ENCODE assay signal across 11 cellular contexts in the genomic region with DNA sequence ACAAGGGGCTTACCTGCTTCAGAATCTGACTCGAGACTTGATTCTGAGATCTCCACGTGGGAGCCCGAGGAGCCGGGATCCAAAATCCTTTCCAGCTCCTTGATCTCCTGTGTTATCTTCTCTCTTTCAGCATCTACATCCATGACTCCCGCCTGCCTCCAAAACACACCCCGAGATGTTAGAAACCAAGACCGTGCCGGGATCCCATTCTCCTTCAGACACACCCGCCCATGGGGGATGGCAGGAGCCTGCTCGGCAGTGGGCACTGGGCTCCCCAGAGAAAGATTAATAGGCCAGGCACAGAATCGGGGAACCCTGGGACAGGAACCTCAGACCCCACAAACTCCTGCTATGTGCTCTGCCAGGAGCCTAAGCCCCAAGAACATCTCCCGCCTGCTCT. TPM values are rescaled to one million over a fixed set of nuclear protein-coding genes. Genes with fewer than 3 reads are reported as not detected.
A peak's percentile ranks its signal among the peaks of the same experiment; 100 is the strongest.
DNase-seq lines count a peak whose midpoint lies in the region; ATAC-seq and TF ChIP-seq lines count a peak whose summit lies in the region.
"Had no signal": no experiment of that assay in that cellular context is flagged by ENCODE, and none has a peak within 500 bp of the region (broad histone marks: within the 10 kb centered on the region; RNA-seq: fewer than 3 reads in every experiment).

No MANE protein-coding gene starts in this region.

- peaks cover 43% of the 10 kb centered on the region for H3K36me3 ChIP-seq in SK-N-MC (ENCODE audit: insufficient read depth, low read length)
- peaks cover 54% of the 10 kb centered on the region for H3K36me3 ChIP-seq in WERI-Rb-1

- H3K27me3 Mint-ChIP-seq in activated T-cell treated with anti-CD3 and anti-CD28 coated beads, Interleukin-2, amount 50 U/mL, for 72 hours (ENCODE audit: low read depth), result no peaks in the 10 kb centered on the region
- peaks cover 10% of the 10 kb centered on the region for H3K27me3 Mint-ChIP-seq in glutamatergic neuron (ENCODE audit: unreplicated experiment)
- no peaks in the 10 kb centered on the region for H3K27me3 Mint-ChIP-seq in stimulated activated naive B cell treated with anti-CD40 and anti-IgM and Interleukin-4, amounts not matched to agents 10 μg/mL and 1 μg/mL and 100 μg/mL, for 72 hours

- no peak for ATAC-seq in activated T-cell treated with anti-CD3 and anti-CD28 coated beads, Interleukin-2, amount 50 U/mL, for 72 hours (replicated peaks in 1 of 2)
- ATAC-seq in stimulated activated naive B cell treated with anti-CD40 and anti-IgM and Interleukin-4, amounts not matched to agents 10 μg/mL and 1 μg/mL and 100 μg/mL, for 72 hours (replicated peaks), result no peak
- ATAC-seq in HG03095 (IDR thresholded peaks at IDR 0.05; ENCODE audit: unreplicated experiment), result no peak

- peak overlapping the region; percentile 92; the same call in 1 of the 2 replicates for H3K4me3 ChIP-seq in SK-N-MC
- H3K4me3 ChIP-seq in WERI-Rb-1 (ENCODE audit: low read depth, low read length), result no peak overlapping the region
- H3K4me3 ChIP-seq: lung had no signal

- no peak overlapping the region for H3K27ac Mint-ChIP-seq in activated T-cell treated with anti-CD3 and anti-CD28 coated beads, Interleukin-2, amount 50 U/mL, for 72 hours
- peak overlapping the region; percentile 1 for H3K27ac Mint-ChIP-seq in glutamatergic neuron (ENCODE audit: unreplicated experiment)
- H3K27ac Mint-ChIP-seq in stimulated activated naive B cell treated with anti-CD40 and anti-IgM and Interleukin-4, amounts not matched to agents 10 μg/mL and 1 μg/mL and 100 μg/mL, for 72 hours, result peak overlapping the region; percentile 97

- H3K9me3 ChIP-seq in SK-N-MC (ENCODE audit: low read depth, low read length), result no peaks in the 10 kb centered on the region
- no peaks in the 10 kb centered on the region for H3K9me3 ChIP-seq in WERI-Rb-1 (ENCODE audit: severe bottlenecking)

- no peak for DNase-seq in activated T-cell treated with anti-CD3 and anti-CD28 coated beads, Interleukin-2, amount 50 U/mL, for 72 hours
- DNase-seq in activated T-cell treated with anti-CD3 and anti-CD28 coated beads for 4 hours (no peak), SK-N-MC (ENCODE audit: low read depth, low spot score) (no peak), glutamatergic neuron (no peak), WERI-Rb-1 (no peak), DMS 273 (lab: John Stamatoyannopoulos, UW; ENCODE audit: unreplicated experiment) (no peak)
- no peak for DNase-seq in stimulated activated naive B cell treated with anti-CD40 and anti-IgM and Interleukin-4, amounts not matched to agents 10 μg/mL and 1 μg/mL and 100 μg/mL, for 72 hours
- DNase-seq: SHP77, small intestine had no signal

- H3K27me3 ChIP-seq in WERI-Rb-1 (ENCODE audit: insufficient read depth, low read depth, severe bottlenecking), result no peaks in the 10 kb centered on the region

- no peaks in the 10 kb centered on the region for H3K9me3 Mint-ChIP-seq in activated T-cell treated with anti-CD3 and anti-CD28 coated beads, Interleukin-2, amount 50 U/mL, for 72 hours
- peaks cover 5% of the 10 kb centered on the region for H3K9me3 Mint-ChIP-seq in glutamatergic neuron (ENCODE audit: unreplicated experiment)
- H3K9me3 Mint-ChIP-seq in stimulated activated naive B cell treated with anti-CD40 and anti-IgM and Interleukin-4, amounts not matched to agents 10 μg/mL and 1 μg/mL and 100 μg/mL, for 72 hours, result no peaks in the 10 kb centered on the region

- H3K27ac ChIP-seq in SK-N-MC, result no peak overlapping the region
- no peak overlapping the region for H3K27ac ChIP-seq in WERI-Rb-1

- peaks cover 32% of the 10 kb centered on the region for H3K4me1 Mint-ChIP-seq in activated T-cell treated with anti-CD3 and anti-CD28 coated beads, Interleukin-2, amount 50 U/mL, for 72 hours (ENCODE audit: low read depth)
- H3K4me1 Mint-ChIP-seq in glutamatergic neuron (ENCODE audit: low read depth, unreplicated experiment), result peaks cover 3% of the 10 kb centered on the region
- H3K4me1 Mint-ChIP-seq in stimulated activated naive B cell treated with anti-CD40 and anti-IgM and Interleukin-4, amounts not matched to agents 10 μg/mL and 1 μg/mL and 100 μg/mL, for 72 hours, result peaks cover 26 to 44% of the 10 kb centered on the region in 2 donors

- H3K9ac ChIP-seq in SK-N-MC (ENCODE audit: insufficient read length), result no peak overlapping the region

- peaks cover 4 to 13% of the 10 kb centered on the region in 2 donors for H3K36me3 Mint-ChIP-seq in activated T-cell treated with anti-CD3 and anti-CD28 coated beads, Interleukin-2, amount 50 U/mL, for 72 hours (ENCODE audit: insufficient read depth in 2 of 2)
- H3K36me3 Mint-ChIP-seq in glutamatergic neuron (ENCODE audit: unreplicated experiment), result no peaks in the 10 kb centered on the region
- peaks cover 32 to 70% of the 10 kb centered on the region in 2 donors for H3K36me3 Mint-ChIP-seq in stimulated activated naive B cell treated with anti-CD40 and anti-IgM and Interleukin-4, amounts not matched to agents 10 μg/mL and 1 μg/mL and 100 μg/mL, for 72 hours

- H3K4me3 Mint-ChIP-seq in activated T-cell treated with anti-CD3 and anti-CD28 coated beads, Interleukin-2, amount 50 U/mL, for 72 hours, result peak overlapping the region; percentile 90 to 93
- H3K4me3 Mint-ChIP-seq in glutamatergic neuron (ENCODE audit: unreplicated experiment), result peak overlapping the region; percentile 91
- H3K4me3 Mint-ChIP-seq in stimulated activated naive B cell treated with anti-CD40 and anti-IgM and Interleukin-4, amounts not matched to agents 10 μg/mL and 1 μg/mL and 100 μg/mL, for 72 hours, result peak overlapping the region; percentile 93 to 95

- no peak for TF ChIP-seq CTCF in glutamatergic neuron (IDR thresholded peaks at IDR 0.05; ENCODE audit: partially characterized antibody, unreplicated experiment)
- TF ChIP-seq CTCF in WERI-Rb-1 (IDR thresholded peaks at IDR 0.05; ENCODE audit: low read depth, low read length), result no peak

RNA-seq across cellular contexts. Expression of a gene that starts 1.7 kb away (rescaled TPM):
- 10 to 100 TPM; 10.9 to 14.3 TPM for total RNA-seq in activated T-cell treated with anti-CD3 and anti-CD28 coated beads, Interleukin-2, amount 50 U/mL, for 72 hours
- total RNA-seq in glutamatergic neuron (ENCODE audit: unreplicated experiment), result 22.9 TPM

RNA-seq across cellular contexts. Expression of a gene that starts 12.1 kb away (rescaled TPM):
- 10 to 100 TPM; 47.2 to 70.6 TPM for total RNA-seq in activated T-cell treated with anti-CD3 and anti-CD28 coated beads, Interleukin-2, amount 50 U/mL, for 72 hours
- total RNA-seq in glutamatergic neuron (ENCODE audit: unreplicated experiment), result 61.2 TPM

RNA-seq across cellular contexts. Expression of a gene that starts 12.2 kb away (rescaled TPM):
- total RNA-seq in activated T-cell treated with anti-CD3 and anti-CD28 coated beads, Interleukin-2, amount 50 U/mL, for 72 hours, result 10 to 100 TPM; 61.9 to 62.7 TPM
- 69.0 TPM for total RNA-seq in glutamatergic neuron (ENCODE audit: unreplicated experiment)

RNA-seq across cellular contexts. Expression of a gene that starts 24.8 kb away (rescaled TPM):
- 1 to 10 TPM; 1.2 to 1.6 TPM for total RNA-seq in activated T-cell treated with anti-CD3 and anti-CD28 coated beads, Interleukin-2, amount 50 U/mL, for 72 hours
- total RNA-seq in glutamatergic neuron (ENCODE audit: unreplicated experiment), result 4.1 TPM

RNA-seq across cellular contexts. Expression of a gene that starts 34.7 kb away (rescaled TPM):
- total RNA-seq in activated T-cell treated with anti-CD3 and anti-CD28 coated beads, Interleukin-2, amount 50 U/mL, for 72 hours, result 10 to 100 TPM; 10.8 to 14.4 TPM
- 16.5 TPM for total RNA-seq in glutamatergic neuron (ENCODE audit: unreplicated experiment)
